Comparison of ENCODE assay signal across 29 cellular contexts in genomic region chr17:56184650-56185049, GRCh38. TPM values are rescaled to one million over a fixed set of nuclear protein-coding genes. Genes with fewer than 3 reads are reported as not detected.
"Had no signal": no experiment of that assay in that cellular context is flagged by ENCODE, and none has a peak within 500 bp of the region (broad histone marks: within the 10 kb centered on the region; RNA-seq: fewer than 3 reads in every experiment).

No MANE protein-coding gene starts in this region.

- H3K27me3 ChIP-seq: body of pancreas, colonic mucosa, esophagus squamous epithelium, gastroesophageal sphincter, heart right ventricle, right atrium auricular region, transverse colon had no signal

- DNase-seq: activated CD4-positive, alpha-beta T cell treated with anti-CD3 and anti-CD28 coated beads, Interleukin-2, amount 10 ng/mL, durations not matched to agents 24 days and 14 days; activated CD4-positive, CD25-positive, alpha-beta regulatory T cell; activated CD8-positive, alpha-beta memory T cell treated with anti-CD3 and anti-CD28 coated beads, Interleukin-2, amount 50 U/mL, for 4 hours; activated CD8-positive, alpha-beta T cell treated with anti-CD3 and anti-CD28 coated beads, Interleukin-2, amount 10 ng/mL, durations not matched to agents 7 days and 5 days; activated effector memory CD4-positive, alpha-beta T cell treated with anti-CD3 and anti-CD28 coated beads, Interleukin-2, amount 50 U/mL, for 16 hours; activated T-cell treated with anti-CD3 and anti-CD28 coated beads, Interleukin-2, amount 50 U/mL, for 48 hours; amniotic stem cell; caudate nucleus; colonic mucosa; esophagus squamous epithelium; heart right ventricle; left ventricle myocardium inferior; mucosa of descending colon; natural killer cell; occipital lobe; stimulated activated CD4-positive, alpha-beta T cell treated with anti-CD3 and anti-CD28 coated beads, Interleukin-4, amount 100 ng/mL, for 4 hours; stimulated activated CD8-positive, alpha-beta memory T cell treated with anti-CD3 and anti-CD28 coated beads, Interleukin-4, amount 100 ng/mL, for 48 hours; stimulated activated naive CD4-positive, alpha-beta T cell treated with Interleukin-2 at 50 U/mL for 16 hours; substantia nigra; SW 1271; transverse colon had no signal

- H3K9me3 ChIP-seq: body of pancreas, colonic mucosa, esophagus squamous epithelium, gastroesophageal sphincter, heart right ventricle, left ventricle myocardium inferior, mucosa of descending colon, right atrium auricular region, transverse colon had no signal

- H3K4me3 ChIP-seq: body of pancreas, colonic mucosa, esophagus squamous epithelium, gastroesophageal sphincter, heart right ventricle, left ventricle myocardium inferior, mucosa of descending colon, right atrium auricular region, smooth muscle cell, transverse colon had no signal

- ATAC-seq: activated CD8-positive, alpha-beta T cell treated with anti-CD3 and anti-CD28 coated beads, Interleukin-2, amount 10 ng/mL, durations not matched to agents 7 days and 5 days; activated naive CD4-positive, alpha-beta T cell treated with anti-CD3 and anti-CD28 coated beads, Interleukin-2, amount 50 U/mL, for 72 hours; body of pancreas; gastroesophageal sphincter; heart right ventricle; mucosa of descending colon had no signal

- H3K27ac ChIP-seq: body of pancreas, colonic mucosa, esophagus squamous epithelium, gastroesophageal sphincter, heart right ventricle, left ventricle myocardium inferior, right atrium auricular region, transverse colon had no signal

- H3K4me1 ChIP-seq: body of pancreas, colonic mucosa, esophagus squamous epithelium, gastroesophageal sphincter, heart right ventricle, left ventricle myocardium inferior, right atrium auricular region, transverse colon had no signal

- FAIRE-seq: endothelial cell of umbilical vein, keratinocyte had no signal

- H3K4me2 ChIP-seq: smooth muscle cell had no signal

- H3K36me3 ChIP-seq: colonic mucosa, esophagus squamous epithelium, gastroesophageal sphincter, heart right ventricle, left ventricle myocardium inferior, right atrium auricular region, transverse colon had no signal

RNA-seq across cellular contexts. Expression of gene ANKFN1, which starts 31.4 kb away (rescaled TPM):
- total RNA-seq: activated CD4-positive, alpha-beta T cell treated with anti-CD3 and anti-CD28 coated beads, Interleukin-2, amount 10 ng/mL, durations not matched to agents 24 days and 14 days; activated CD8-positive, alpha-beta T cell treated with anti-CD3 and anti-CD28 coated beads, Interleukin-2, amount 10 ng/mL, durations not matched to agents 7 days and 5 days; activated naive CD4-positive, alpha-beta T cell treated with anti-CD3 and anti-CD28 coated beads, Interleukin-2, amount 50 U/mL, for 72 hours; endothelial cell of umbilical vein; left ventricle myocardium inferior; natural killer cell; progenitor cell of endocrine pancreas had no signal
